In genomic region chr9:93594041-93594756, GRCh38 we compare ENCODE assay signal across 10 cellular contexts. TPM values are rescaled to one million over a fixed set of nuclear protein-coding genes. Genes with fewer than 3 reads are reported as not detected.
DNase-seq lines count a peak whose midpoint lies in the region; ATAC-seq and TF ChIP-seq lines count a peak whose summit lies in the region.
"Had no signal": no experiment of that assay in that cellular context is flagged by ENCODE, and none has a peak within 500 bp of the region (broad histone marks: within the 10 kb centered on the region; RNA-seq: fewer than 3 reads in every experiment).

No MANE protein-coding gene starts in this region.

- no peaks in the 10 kb centered on the region for H3K36me3 ChIP-seq in suprapubic skin

- no peak for TF ChIP-seq EP300 in suprapubic skin (IDR thresholded peaks at IDR 0.05)

- H3K27me3 ChIP-seq in suprapubic skin, result no peaks in the 10 kb centered on the region

- H3K4me3 ChIP-seq in suprapubic skin, result no peak overlapping the region

- no peak for TF ChIP-seq CTCF in suprapubic skin (IDR thresholded peaks at IDR 0.05)

- H3K9me3 Mint-ChIP-seq in activated CD8-positive, alpha-beta memory T cell treated with anti-CD3 and anti-CD28 coated beads, Interleukin-2, amount 10 ng/mL, durations not matched to agents 7 days and 5 days (ENCODE audit: low read depth), result no peaks in the 10 kb centered on the region
- no peaks in the 10 kb centered on the region for H3K9me3 Mint-ChIP-seq in effector memory CD8-positive, alpha-beta T cell
- H3K9me3 Mint-ChIP-seq in activated CD4-positive, alpha-beta memory T cell treated with anti-CD3 and anti-CD28 coated beads, Interleukin-2, amount 10 ng/mL, durations not matched to agents 7 days and 5 days, result no peaks in the 10 kb centered on the region

- H3K27ac Mint-ChIP-seq in activated CD8-positive, alpha-beta memory T cell treated with anti-CD3 and anti-CD28 coated beads, Interleukin-2, amount 10 ng/mL, durations not matched to agents 7 days and 5 days, result no peak overlapping the region
- H3K27ac Mint-ChIP-seq in effector memory CD8-positive, alpha-beta T cell, result peak overlapping the region in 1 of 2 donors; percentile 35
- H3K27ac Mint-ChIP-seq in activated CD4-positive, alpha-beta memory T cell treated with anti-CD3 and anti-CD28 coated beads, Interleukin-2, amount 10 ng/mL, durations not matched to agents 7 days and 5 days, result no peak overlapping the region

- peaks cover 14% of the 10 kb centered on the region for H3K4me1 Mint-ChIP-seq in activated CD8-positive, alpha-beta memory T cell treated with anti-CD3 and anti-CD28 coated beads, Interleukin-2, amount 10 ng/mL, durations not matched to agents 7 days and 5 days
- H3K4me1 Mint-ChIP-seq in effector memory CD8-positive, alpha-beta T cell (ENCODE audit: low read depth in 2 of 2), result peaks cover 57% of the 10 kb centered on the region in 2 donors
- peaks cover 31% of the 10 kb centered on the region for H3K4me1 Mint-ChIP-seq in activated CD4-positive, alpha-beta memory T cell treated with anti-CD3 and anti-CD28 coated beads, Interleukin-2, amount 10 ng/mL, durations not matched to agents 7 days and 5 days

- H3K4me3 Mint-ChIP-seq in activated CD8-positive, alpha-beta memory T cell treated with anti-CD3 and anti-CD28 coated beads, Interleukin-2, amount 10 ng/mL, durations not matched to agents 7 days and 5 days, result no peak overlapping the region
- H3K4me3 Mint-ChIP-seq in effector memory CD8-positive, alpha-beta T cell, result no peak overlapping the region
- no peak overlapping the region for H3K4me3 Mint-ChIP-seq in activated CD4-positive, alpha-beta memory T cell treated with anti-CD3 and anti-CD28 coated beads, Interleukin-2, amount 10 ng/mL, durations not matched to agents 7 days and 5 days

- H3K4me1 ChIP-seq in suprapubic skin, result peaks cover 61% of the 10 kb centered on the region

- H3K36me3 Mint-ChIP-seq in activated CD8-positive, alpha-beta memory T cell treated with anti-CD3 and anti-CD28 coated beads, Interleukin-2, amount 10 ng/mL, durations not matched to agents 7 days and 5 days, result no peaks in the 10 kb centered on the region
- peaks cover 10% of the 10 kb centered on the region for H3K36me3 Mint-ChIP-seq in effector memory CD8-positive, alpha-beta T cell (ENCODE audit: insufficient read depth)
- H3K36me3 Mint-ChIP-seq in activated CD4-positive, alpha-beta memory T cell treated with anti-CD3 and anti-CD28 coated beads, Interleukin-2, amount 10 ng/mL, durations not matched to agents 7 days and 5 days (ENCODE audit: low read depth), result no peaks in the 10 kb centered on the region

- H3K9me3 ChIP-seq in suprapubic skin, result no peaks in the 10 kb centered on the region

- no peak overlapping the region for H3K27ac ChIP-seq in suprapubic skin

- ATAC-seq in activated CD8-positive, alpha-beta memory T cell treated with anti-CD3 and anti-CD28 coated beads, Interleukin-2, amount 10 ng/mL, durations not matched to agents 7 days and 5 days, result no peak
- no peak for ATAC-seq in effector memory CD8-positive, alpha-beta T cell (replicated peaks)

- DNase-seq in HT-29 (ENCODE audit: low spot score), result peak; percentile 7
- DNase-seq in activated CD8-positive, alpha-beta memory T cell treated with anti-CD3 and anti-CD28 coated beads, Interleukin-2, amount 10 ng/mL, durations not matched to agents 7 days and 5 days, result peak; percentile 19
- DNase-seq in iPS-NIHi11 (ENCODE audit: low spot score), result peak; percentile 61
- DNase-seq in suprapubic skin (ENCODE audit: low spot score in 2 of 2), result peak; percentile 66 to 74
- DNase-seq in effector memory CD8-positive, alpha-beta T cell, result no peak
- no peak for DNase-seq in dermis blood vessel endothelial cell
- no peak for DNase-seq in activated CD4-positive, alpha-beta memory T cell treated with anti-CD3 and anti-CD28 coated beads, Interleukin-2, amount 10 ng/mL, durations not matched to agents 7 days and 5 days
- DNase-seq: activated T-cell treated with anti-CD3 and anti-CD28 coated beads, Interleukin-2, amount 50 U/mL, for 48 hours; EL; NCI-H446 had no signal

- CTCF ChIA-PET in activated CD8-positive, alpha-beta memory T cell treated with anti-CD3 and anti-CD28 coated beads, Interleukin-2, amount 10 ng/mL, durations not matched to agents 7 days and 5 days (lab: Charles Lee), result no interaction called here
- CTCF ChIA-PET in activated CD4-positive, alpha-beta memory T cell treated with anti-CD3 and anti-CD28 coated beads, Interleukin-2, amount 10 ng/mL, durations not matched to agents 7 days and 5 days (lab: Charles Lee), result interaction anchor here (0.6 to 0.9 kb wide), 3 partner anchors 28 to 447 kb away, joined by 3 to 4 read pairs (median 3); no protein-coding TSS in a partner anchor

- no peaks in the 10 kb centered on the region for H3K27me3 Mint-ChIP-seq in activated CD8-positive, alpha-beta memory T cell treated with anti-CD3 and anti-CD28 coated beads, Interleukin-2, amount 10 ng/mL, durations not matched to agents 7 days and 5 days
- H3K27me3 Mint-ChIP-seq in effector memory CD8-positive, alpha-beta T cell, result no peaks in the 10 kb centered on the region
- no peaks in the 10 kb centered on the region for H3K27me3 Mint-ChIP-seq in activated CD4-positive, alpha-beta memory T cell treated with anti-CD3 and anti-CD28 coated beads, Interleukin-2, amount 10 ng/mL, durations not matched to agents 7 days and 5 days

- TF ChIP-seq POLR2A in suprapubic skin (IDR thresholded peaks at IDR 0.05), result no peak

- POLR2A ChIA-PET in activated CD4-positive, alpha-beta memory T cell treated with anti-CD3 and anti-CD28 coated beads, Interleukin-2, amount 10 ng/mL, durations not matched to agents 7 days and 5 days (lab: Charles Lee), result interaction anchor here (0.6 kb wide), 1 partner anchor 33 kb away, joined by 3 read pairs; no protein-coding TSS in a partner anchor

- WGBS in suprapubic skin, result 33% methylated on average over 3 of the region's 9 CpGs

RNA-seq across cellular contexts. Expression of gene PHF2, which starts 17.8 kb away (rescaled TPM):
- 13.3 and 14.2 TPM in 2 replicates for total RNA-seq in HT-29 (2014; rRNA removed; shearing (Covaris generic))
- total RNA-seq in activated CD8-positive, alpha-beta memory T cell treated with anti-CD3 and anti-CD28 coated beads, Interleukin-2, amount 10 ng/mL, durations not matched to agents 7 days and 5 days, result 10 to 100 TPM; 25.1 to 26.3 TPM
- 10 to 100 TPM; 22.6 to 40.2 (median 28.4) TPM for total RNA-seq in suprapubic skin
- total RNA-seq in dermis blood vessel endothelial cell, result 16.0 and 16.3 TPM in 2 replicates
- 10 to 100 TPM; 25.5 to 26.8 TPM for total RNA-seq in activated CD4-positive, alpha-beta memory T cell treated with anti-CD3 and anti-CD28 coated beads, Interleukin-2, amount 10 ng/mL, durations not matched to agents 7 days and 5 days

Comparison
In these comparisons a context has a peak if more than half of its experiments do, and no peak if none do; other contexts are left out.
1. DNase-seq: peak in HT-29 (single experiment), activated CD8-positive, alpha-beta memory T cell treated with anti-CD3 and anti-CD28 coated beads, Interleukin-2, amount 10 ng/mL, durations not matched to agents 7 days and 5 days (single experiment), iPS-NIHi11 (single experiment) and suprapubic skin (2 of 2); none in effector memory CD8-positive, alpha-beta T cell (0 of 3), dermis blood vessel endothelial cell (single experiment) and activated CD4-positive, alpha-beta memory T cell treated with anti-CD3 and anti-CD28 coated beads, Interleukin-2, amount 10 ng/mL, durations not matched to agents 7 days and 5 days (single experiment).